In the genomic region with DNA sequence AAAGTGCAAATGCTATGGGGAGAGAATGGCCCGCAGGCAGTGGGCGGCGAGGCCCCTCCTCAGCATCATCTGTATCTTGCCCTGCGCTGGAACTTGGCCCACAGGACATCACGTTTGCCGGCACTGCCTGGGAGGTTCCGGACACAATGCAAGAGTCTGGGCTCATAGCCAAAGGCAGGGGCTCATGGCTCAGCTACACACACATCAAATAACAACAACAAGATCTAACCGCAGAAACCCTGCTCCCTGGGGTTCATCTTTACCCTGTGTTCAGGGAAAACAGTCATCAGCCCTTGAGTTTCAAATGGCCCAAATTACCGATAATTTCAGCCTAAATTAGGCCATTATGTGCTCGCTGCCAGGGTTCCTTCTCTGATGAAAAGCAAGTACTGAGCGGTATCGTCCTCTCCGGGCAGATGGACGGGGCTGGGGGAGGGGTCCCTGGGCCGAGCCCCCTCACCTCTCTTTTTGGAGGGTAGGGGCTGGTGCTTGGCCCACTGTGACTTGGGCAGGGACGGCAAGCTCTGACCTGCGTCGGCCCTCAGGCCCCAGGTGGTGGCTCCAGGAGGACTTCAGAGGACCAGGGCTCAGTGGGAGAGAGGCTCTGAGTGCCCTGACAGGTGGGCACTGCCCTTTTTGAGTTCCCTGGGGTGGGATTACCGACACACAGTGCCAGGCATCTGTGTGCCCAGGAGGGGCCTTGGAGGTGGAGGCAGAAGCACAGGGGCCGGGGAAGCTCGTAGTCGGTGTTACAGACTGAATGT, we compare ENCODE assay signal across 9 cellular contexts. TPM values are rescaled to one million over a fixed set of nuclear protein-coding genes. Genes with fewer than 3 reads are reported as not detected.
DNase-seq lines count a peak whose midpoint lies in the region; ATAC-seq and TF ChIP-seq lines count a peak whose summit lies in the region.
"Had no signal": no experiment of that assay in that cellular context is flagged by ENCODE, and none has a peak within 500 bp of the region (broad histone marks: within the 10 kb centered on the region; RNA-seq: fewer than 3 reads in every experiment).

No MANE protein-coding gene starts in this region.

- no peak for TF ChIP-seq POLR2A in spleen (IDR thresholded peaks at IDR 0.05)

- peaks cover 13% of the 10 kb centered on the region for H3K9me3 ChIP-seq in SJSA1 (replicated peaks)
- H3K9me3 ChIP-seq in spleen: peaks cover 0 to 10% (median 4%) of the 10 kb centered on the region in 8 donors

- peaks cover 5% of the 10 kb centered on the region for H3K9me3 Mint-ChIP-seq in glutamatergic neuron (ENCODE audit: unreplicated experiment)
- H3K9me3 Mint-ChIP-seq: stimulated activated naive CD8-positive, alpha-beta T cell treated with anti-CD3 and anti-CD28 coated beads, Interleukin-15, Interleukin-2, amounts not matched to agents 100 ng/mL and 50 ng/mL, for 24 hours had no signal

- H3K27me3 ChIP-seq in SJSA1 (replicated peaks) (peaks cover 16% of the 10 kb centered on the region), spleen (replicated peaks in 1 of 7) (peaks cover 0 to 40% (median 0%) of the 10 kb centered on the region in 7 donors)

- intact Hi-C loops in spleen (cut with DNase I; ENCODE audit: low total_unique reads): no loop called here

- H3K27me3 Mint-ChIP-seq in glutamatergic neuron (ENCODE audit: unreplicated experiment): peaks cover 4% of the 10 kb centered on the region

- H3K4me1 ChIP-seq in SJSA1 (replicated peaks) (peaks cover 11% of the 10 kb centered on the region), spleen (no peaks in the 10 kb centered on the region)

- 67 to 80% (median 72%) methylated on average over 20 to 22 of the region's 22 CpGs for WGBS in spleen, 5 donors

- H3K36me3 Mint-ChIP-seq in glutamatergic neuron (ENCODE audit: unreplicated experiment): peaks cover 21% of the 10 kb centered on the region

- H3K27ac ChIP-seq in SJSA1 (no peak overlapping the region), spleen (no peak overlapping the region)

- TF ChIP-seq CTCF in glutamatergic neuron (IDR thresholded peaks at IDR 0.05; ENCODE audit: partially characterized antibody, unreplicated experiment): no peak
- no peak for TF ChIP-seq CTCF in spleen (IDR thresholded peaks at IDR 0.05 in 8 of 11, conservative IDR thresholded peaks at IDR 0.05 in 3 of 11)

- H3K4me3 Mint-ChIP-seq in glutamatergic neuron (ENCODE audit: unreplicated experiment): no peak overlapping the region
- H3K4me3 Mint-ChIP-seq: stimulated activated naive CD8-positive, alpha-beta T cell treated with anti-CD3 and anti-CD28 coated beads, Interleukin-15, Interleukin-2, amounts not matched to agents 100 ng/mL and 50 ng/mL, for 24 hours had no signal

- ATAC-seq in GM21825 (IDR thresholded peaks at IDR 0.05; ENCODE audit: unreplicated experiment): no peak

- H3K4me1 Mint-ChIP-seq in glutamatergic neuron (ENCODE audit: low read depth, unreplicated experiment): peaks cover 7% of the 10 kb centered on the region

- H3K4me3 ChIP-seq in SJSA1 (no peak overlapping the region), spleen (no peak overlapping the region)

- H3K27ac Mint-ChIP-seq in glutamatergic neuron (ENCODE audit: unreplicated experiment): no peak overlapping the region
- H3K27ac Mint-ChIP-seq: stimulated activated naive CD8-positive, alpha-beta T cell treated with anti-CD3 and anti-CD28 coated beads, Interleukin-15, Interleukin-2, amounts not matched to agents 100 ng/mL and 50 ng/mL, for 24 hours had no signal

- H3K36me3 ChIP-seq in SJSA1: no peaks in the 10 kb centered on the region
- no peaks in the 10 kb centered on the region for H3K36me3 ChIP-seq in spleen

- DNase-seq in HS-27A (ENCODE audit: low read depth) (peak; percentile 52), SJSA1 (ENCODE audit: low read depth in 1 of 2, low spot score in 2 of 2) (peak; percentile 91 to 98), glutamatergic neuron (peak; percentile 15), spleen (peak; percentile 54), GF-D8 (lab: John Stamatoyannopoulos, UW) (no peak), midbrain (lab: John Stamatoyannopoulos, UW) (no peak), T-helper 9 cell (no peak)

RNA-seq across cellular contexts. Expression of gene GAL, which starts 25.0 kb away (rescaled TPM):
- not detected in 2 replicates for total RNA-seq in SJSA1 (2014; rRNA removed; shearing (Covaris generic))
- total RNA-seq in glutamatergic neuron (ENCODE audit: unreplicated experiment): 37.6 TPM
- not detected for total RNA-seq in spleen
- polyA plus RNA-seq in spleen: not detected

Comparison
In these comparisons a context has a peak if more than half of its experiments do, and no peak if none do; other contexts are left out.
1. DNase-seq: peak in HS-27A (single experiment), SJSA1 (2 of 2), glutamatergic neuron (single experiment) and spleen (single experiment); none in GF-D8 (single experiment), midbrain (single experiment) and T-helper 9 cell (single experiment).
2. RNA of gene GAL, which starts 25.0 kb away (total RNA-seq): 37.6 TPM in glutamatergic neuron (single experiment); not detected in SJSA1 and not detected in spleen; every median in the first group is over 10 times any median in the second.